In the genomic region with DNA sequence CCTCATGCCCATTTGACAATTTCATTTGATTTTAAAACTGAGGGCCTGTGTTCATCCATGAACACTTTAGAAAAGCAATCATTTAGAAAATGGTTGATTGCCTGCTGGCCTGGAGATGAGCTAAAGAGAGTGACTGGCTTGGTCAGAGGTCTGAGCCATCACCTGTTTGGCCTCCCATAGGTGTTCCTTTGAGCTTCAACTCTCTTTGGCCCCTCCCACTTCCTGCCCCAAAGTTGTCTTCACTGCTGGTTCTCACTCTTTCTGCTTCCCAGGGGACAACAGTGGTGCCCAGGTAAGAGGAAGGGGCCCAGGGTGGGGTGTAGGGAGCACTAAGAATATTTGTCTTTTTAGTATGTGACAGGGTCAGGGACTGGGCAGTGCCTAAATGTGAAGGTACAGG, we compare ENCODE assay signal across 29 cellular contexts. TPM values are rescaled to one million over a fixed set of nuclear protein-coding genes. Genes with fewer than 3 reads are reported as not detected.
DNase-seq lines count a peak whose midpoint lies in the region; ATAC-seq, FAIRE-seq and TF ChIP-seq lines count a peak whose summit lies in the region.
"Had no signal": no experiment of that assay in that cellular context is flagged by ENCODE, and none has a peak within 500 bp of the region (broad histone marks: within the 10 kb centered on the region; RNA-seq: fewer than 3 reads in every experiment).

No MANE protein-coding gene starts in this region.

- peak overlapping the region; percentile 28 for H3K4me2 ChIP-seq in HCT116 (ENCODE audit: low read length)
- no peak overlapping the region for H3K4me2 ChIP-seq in H1 (ENCODE audit: insufficient read depth in 1 of 2, low read depth in 2 of 2, low read length in 2 of 2)
- H3K4me2 ChIP-seq: neural progenitor cell had no signal

- FAIRE-seq in H1 (lab: Jason Lieb, UNC), result no peak
- FAIRE-seq: islet of Langerhans had no signal

- no peaks in the 10 kb centered on the region for H3K9me3 Mint-ChIP-seq in activated naive CD4-positive, alpha-beta T cell treated with anti-CD3 and anti-CD28 coated beads for 36 hours
- no peaks in the 10 kb centered on the region for H3K9me3 Mint-ChIP-seq in activated naive CD4-positive, alpha-beta T cell treated with anti-CD3 and anti-CD28 coated beads, Interleukin-2, amount 50 U/mL, for 72 hours
- no peaks in the 10 kb centered on the region for H3K9me3 Mint-ChIP-seq in naive thymus-derived CD8-positive, alpha-beta T cell
- H3K9me3 Mint-ChIP-seq: activated CD4-positive, alpha-beta memory T cell treated with anti-CD3 and anti-CD28 coated beads, Interleukin-2, amount 10 ng/mL, durations not matched to agents 7 days and 5 days; neural progenitor cell; type B pancreatic cell had no signal

- H4K20me1 ChIP-seq in HCT116 (ENCODE audit: insufficient read depth), result no peaks in the 10 kb centered on the region
- H4K20me1 ChIP-seq in H1 (replicated peaks in 1 of 2; ENCODE audit: control insufficient read depth in 1 of 2, insufficient read depth in 2 of 2, low read length in 2 of 2), result no peaks in the 10 kb centered on the region

- H3K23ac ChIP-seq in H1 (ENCODE audit: insufficient read length), result no peak overlapping the region

- H3K56ac ChIP-seq in H1 (replicated peaks; ENCODE audit: insufficient read length, low read depth, low read length), result no peak overlapping the region

- H3K27ac Mint-ChIP-seq in activated naive CD4-positive, alpha-beta T cell treated with anti-CD3 and anti-CD28 coated beads for 36 hours, result peak overlapping the region; percentile 19
- H3K27ac Mint-ChIP-seq in activated naive CD4-positive, alpha-beta T cell treated with anti-CD3 and anti-CD28 coated beads, Interleukin-2, amount 50 U/mL, for 72 hours, result no peak overlapping the region
- peak overlapping the region in 6 of 10 donors; percentile 7 to 80 (median 62) for H3K27ac Mint-ChIP-seq in naive thymus-derived CD8-positive, alpha-beta T cell
- H3K27ac Mint-ChIP-seq: activated CD4-positive, alpha-beta memory T cell treated with anti-CD3 and anti-CD28 coated beads, Interleukin-2, amount 10 ng/mL, durations not matched to agents 7 days and 5 days; neural progenitor cell; type B pancreatic cell had no signal

- H3K23me2 ChIP-seq in H1 (ENCODE audit: low read depth, low read length), result peaks cover 4% of the 10 kb centered on the region; the same call in 1 of the 2 replicates

- H3K4me1 Mint-ChIP-seq in activated naive CD4-positive, alpha-beta T cell treated with anti-CD3 and anti-CD28 coated beads for 36 hours (ENCODE audit: low read depth), result peaks cover 20% of the 10 kb centered on the region
- H3K4me1 Mint-ChIP-seq in naive thymus-derived CD8-positive, alpha-beta T cell, result peaks cover 15 to 25% (median 22%) of the 10 kb centered on the region in 4 donors

- H2AK5ac ChIP-seq in H1 (ENCODE audit: low read depth, low read length), result no peak overlapping the region

- POLR2A ChIA-PET in HCT116 (lab: Charles Lee) (no interaction called here), H1 (lab: Charles Lee; ENCODE audit: partially characterized antibody) (no interaction called here)
- POLR2A ChIA-PET in naive thymus-derived CD8-positive, alpha-beta T cell (lab: Charles Lee), result interaction anchor here (1.1 to 2.1 kb wide), 2 partner anchors 49 to 71 kb away, joined by 5 to 8 read pairs; no protein-coding TSS in a partner anchor

- H3K9me3 ChIP-seq in HCT116 (ENCODE audit: control insufficient read depth in 1 of 2, insufficient read depth in 1 of 2, low read depth in 1 of 2, low read length in 2 of 2) (no peaks in the 10 kb centered on the region), H1 (ENCODE audit: insufficient read depth in 2 of 2, low read depth in 1 of 2, low read length in 1 of 2) (no peaks in the 10 kb centered on the region), left lung (no peaks in the 10 kb centered on the region)
- H3K9me3 ChIP-seq: HAP-1, lower lobe of right lung, right atrium auricular region, SJCRH30, spleen had no signal

- no peak overlapping the region for H2BK15ac ChIP-seq in H1 (ENCODE audit: low read length)

- H3K14ac ChIP-seq in H1 (ENCODE audit: insufficient read length), result no peak overlapping the region

- H3K18ac ChIP-seq in H1 (ENCODE audit: extremely low read depth, low read length), result no peak overlapping the region

- no peak for DNase-seq in activated naive CD4-positive, alpha-beta T cell treated with anti-CD3 and anti-CD28 coated beads for 36 hours
- DNase-seq in activated naive CD4-positive, alpha-beta T cell treated with anti-CD3 and anti-CD28 coated beads, Interleukin-2, amount 50 U/mL, for 72 hours (ENCODE audit: low spot score in 2 of 2), result no peak
- DNase-seq in HCT116 (ENCODE audit: low read depth, low spot score) (no peak), H1 (ENCODE audit: low read depth in 1 of 2, low spot score in 2 of 2) (no peak), left lung (no peak), NCI-H2227 (lab: John Stamatoyannopoulos, UW; ENCODE audit: unreplicated experiment) (no peak), NCI-H1436 (lab: John Stamatoyannopoulos, UW) (no peak)
- no peak for DNase-seq in naive thymus-derived CD8-positive, alpha-beta T cell
- DNase-seq: activated CD4-positive, alpha-beta memory T cell treated with anti-CD3 and anti-CD28 coated beads, Interleukin-2, amount 10 ng/mL, durations not matched to agents 7 days and 5 days; activated CD4-positive, CD25-positive, alpha-beta regulatory T cell treated with anti-CD3 and anti-CD28 coated beads, Interleukin-2, amount 50 U/mL, for 72 hours; activated effector memory CD4-positive, alpha-beta T cell treated with Interleukin-2 at 50 U/mL for 16 hours; DMS79; GF-D8; hypothalamus; KG1; lower lobe of right lung; MM.1S; NCI-H1417; NK-92 treated with Interleukin-12 subunit alpha and Interleukin-12 subunit beta, amount 100 ng/mL, for 24 hours; SJCRH30; spleen; T-helper 1 cell had no signal

- ATAC-seq in activated naive CD4-positive, alpha-beta T cell treated with anti-CD3 and anti-CD28 coated beads, Interleukin-2, amount 50 U/mL, for 72 hours, result no peak
- ATAC-seq in HCT116, result no peak
- ATAC-seq in naive thymus-derived CD8-positive, alpha-beta T cell, result no peak
- ATAC-seq in left lung, result no peak
- ATAC-seq: lower lobe of right lung, Panc1 had no signal

- no peak overlapping the region for H4K91ac ChIP-seq in H1 (replicated peaks; ENCODE audit: insufficient read length, low read length)

- H3K4ac ChIP-seq in H1 (replicated peaks; ENCODE audit: insufficient read length, low read depth, low read length), result no peak overlapping the region

- TF ChIP-seq CTCF in HCT116 (IDR thresholded peaks at IDR 0.05 in 2 of 3, conservative IDR thresholded peaks at IDR 0.05 in 1 of 3; ENCODE audit: borderline replicate concordance in 1 of 3, insufficient read depth in 1 of 3, low read depth in 2 of 3, low read length in 2 of 3) (no peak), H1 (IDR thresholded peaks at IDR 0.05; ENCODE audit: control extremely low read depth in 1 of 3, insufficient read depth in 1 of 3, low read depth in 1 of 3, low read length in 3 of 3) (no peak), left lung (IDR thresholded peaks at IDR 0.05) (no peak)

- no peak overlapping the region for H2BK20ac ChIP-seq in H1 (ENCODE audit: low read length)

- RAD21 ChIA-PET in HCT116 (lab: Charles Lee; ENCODE audit: low non-redundant PET in 1 of 2, low total read pairs in 2 of 2, uncharacterized antibody in 2 of 2, unreplicated experiment in 2 of 2), result no interaction called here

- H2BK120ac ChIP-seq in H1 (replicated peaks; ENCODE audit: low read depth, low read length), result no peak overlapping the region

- TF ChIP-seq RAD21 in HCT116 (IDR thresholded peaks at IDR 0.05; ENCODE audit: low read depth), result no peak
- 0 out of 4 replicates have a peak, but pooled peaks of 1 of the 2 experiments have one; percentile 1 for TF ChIP-seq RAD21 in H1 (IDR thresholded peaks at IDR 0.05 in 1 of 2, conservative IDR thresholded peaks at IDR 0.05 in 1 of 2; ENCODE audit: low read depth in 2 of 2, low read length in 2 of 2)

- intact Hi-C loops in activated naive CD4-positive, alpha-beta T cell treated with anti-CD3 and anti-CD28 coated beads for 36 hours (cut with micrococcal nuclease), result no loop called here
- intact Hi-C loops in HCT116 (cut with micrococcal nuclease) (no loop called here), left lung (cut with DNase I) (no loop called here)

- H3K4me1 ChIP-seq in HCT116 (ENCODE audit: control insufficient read depth in 1 of 2, insufficient read depth in 2 of 2, low read length in 2 of 2), result peaks cover 8 to 34% of the 10 kb centered on the region in 2 experiments
- H3K4me1 ChIP-seq in H1 (replicated peaks in 1 of 4; ENCODE audit: control insufficient read depth in 3 of 4, insufficient read depth in 4 of 4, low read length in 3 of 4), result peaks cover 0 to 10% (median 6%) of the 10 kb centered on the region in 4 experiments; a peak in 6 of 7 replicates
- peaks cover 0 to 22% of the 10 kb centered on the region in 2 donors for H3K4me1 ChIP-seq in left lung
- H3K4me1 ChIP-seq: neural progenitor cell, SJCRH30 had no signal

- no peaks in the 10 kb centered on the region for H3K79me1 ChIP-seq in H1 (ENCODE audit: low read depth, low read length)

- H3K9ac ChIP-seq in HCT116 (ENCODE audit: low read length) (no peak overlapping the region), H1 (replicated peaks in 1 of 4; ENCODE audit: extremely low read depth in 1 of 4, low read depth in 3 of 4, low read length in 3 of 4) (no peak overlapping the region)
- H3K9ac ChIP-seq: neural progenitor cell, parathyroid adenoma had no signal

- H3K27ac ChIP-seq in HCT116 (ENCODE audit: low read depth, low read length) (no peak overlapping the region), H1 (ENCODE audit: low read depth, low read length) (no peak overlapping the region), left lung (no peak overlapping the region)
- H3K27ac ChIP-seq: lower lobe of right lung, neural progenitor cell, parathyroid adenoma, right atrium auricular region, SJCRH30, spleen had no signal

- BruUV-seq in HCT116 (replicated peaks; lab: Mats Ljungman, UMichigan), result no TSS peak

- H2BK12ac ChIP-seq in H1 (ENCODE audit: low read depth, low read length), result no peak overlapping the region

- H3K36me3 ChIP-seq in HCT116 (ENCODE audit: control insufficient read depth in 1 of 2, insufficient read depth in 2 of 2, low read length in 2 of 2) (no peaks in the 10 kb centered on the region), H1 (ENCODE audit: control insufficient read depth in 2 of 4, insufficient read depth in 4 of 4, low read length in 3 of 4) (no peaks in the 10 kb centered on the region), left lung (no peaks in the 10 kb centered on the region)
- H3K36me3 ChIP-seq: HAP-1, lower lobe of right lung, neural progenitor cell, right atrium auricular region, SJCRH30, spleen had no signal

- TF ChIP-seq EP300 in H1 (IDR thresholded peaks at IDR 0.05; ENCODE audit: borderline replicate concordance in 1 of 2, low read depth in 2 of 2, low read length in 2 of 2), result no peak

- peak overlapping the region; percentile 75 for H2AFZ ChIP-seq in HCT116 (ENCODE audit: low read depth, low read length, poor library complexity, severe bottlenecking)
- H2AFZ ChIP-seq in H1 (ENCODE audit: low read length), result 0 out of 2 replicates have a peak overlapping the region, but pooled peaks have one; percentile 24
- H2AFZ ChIP-seq: neural progenitor cell, parathyroid adenoma had no signal

- H4K8ac ChIP-seq in H1 (ENCODE audit: extremely low read depth, insufficient read depth, low read length), result no peak overlapping the region

- no peak overlapping the region for H3K4me3 ChIP-seq in HCT116 (replicated peaks in 1 of 2; ENCODE audit: low read depth in 1 of 2, low read length in 2 of 2)
- H3K4me3 ChIP-seq in H1 (ENCODE audit: extremely low read depth in 1 of 4, insufficient read depth in 2 of 4, low read depth in 3 of 4, low read length in 4 of 4), result no peak overlapping the region
- no peak overlapping the region for H3K4me3 ChIP-seq in left lung
- H3K4me3 ChIP-seq: HAP-1, lower lobe of right lung, neural progenitor cell, right atrium auricular region, SJCRH30, spleen had no signal

- no peaks in the 10 kb centered on the region for H3K9me2 ChIP-seq in HCT116 (ENCODE audit: insufficient read depth)

- no peak for TF ChIP-seq POLR2A in HCT116 (IDR thresholded peaks at IDR 0.05; ENCODE audit: borderline replicate concordance, extremely low read depth, insufficient read depth, insufficient read length)
- no peak for TF ChIP-seq POLR2A in H1 (IDR thresholded peaks at IDR 0.05; ENCODE audit: control extremely low read depth in 1 of 2, low read depth in 2 of 2, low read length in 2 of 2)

- H3K27me3 ChIP-seq in HCT116 (ENCODE audit: insufficient read depth, low read length), result no peaks in the 10 kb centered on the region
- no peaks in the 10 kb centered on the region for H3K27me3 ChIP-seq in H1 (replicated peaks in 1 of 4; ENCODE audit: control insufficient read depth in 3 of 4, extremely low read depth in 1 of 4, insufficient read depth in 3 of 4, low read length in 3 of 4)
- H3K27me3 ChIP-seq in left lung, result no peaks in the 10 kb centered on the region
- H3K27me3 ChIP-seq: right atrium auricular region, SJCRH30, spleen had no signal

- H2BK5ac ChIP-seq in H1 (ENCODE audit: low read depth, low read length), result no peak overlapping the region

- H4K5ac ChIP-seq in H1 (ENCODE audit: insufficient read length, low read depth, low read length), result no peak overlapping the region

- H3K79me2 ChIP-seq in HCT116 (ENCODE audit: insufficient read depth, low read length) (no peaks in the 10 kb centered on the region), H1 (ENCODE audit: control insufficient read depth in 1 of 2, insufficient read depth in 2 of 2, low read length in 2 of 2) (no peaks in the 10 kb centered on the region)
- H3K79me2 ChIP-seq: parathyroid adenoma had no signal

- no peaks in the 10 kb centered on the region for H3K27me3 Mint-ChIP-seq in activated naive CD4-positive, alpha-beta T cell treated with anti-CD3 and anti-CD28 coated beads for 36 hours (ENCODE audit: low read depth)
- no peaks in the 10 kb centered on the region for H3K27me3 Mint-ChIP-seq in naive thymus-derived CD8-positive, alpha-beta T cell
- H3K27me3 Mint-ChIP-seq: activated CD4-positive, alpha-beta memory T cell treated with anti-CD3 and anti-CD28 coated beads, Interleukin-2, amount 10 ng/mL, durations not matched to agents 7 days and 5 days; type B pancreatic cell had no signal

- H3K36me3 Mint-ChIP-seq in activated naive CD4-positive, alpha-beta T cell treated with anti-CD3 and anti-CD28 coated beads for 36 hours (ENCODE audit: low read depth), result no peaks in the 10 kb centered on the region
- no peaks in the 10 kb centered on the region for H3K36me3 Mint-ChIP-seq in activated naive CD4-positive, alpha-beta T cell treated with anti-CD3 and anti-CD28 coated beads, Interleukin-2, amount 50 U/mL, for 72 hours
- H3K36me3 Mint-ChIP-seq in naive thymus-derived CD8-positive, alpha-beta T cell, result no peaks in the 10 kb centered on the region
- H3K36me3 Mint-ChIP-seq: neural progenitor cell, type B pancreatic cell had no signal

- CTCF ChIA-PET in activated naive CD4-positive, alpha-beta T cell treated with anti-CD3 and anti-CD28 coated beads for 36 hours (lab: Charles Lee), result interaction anchor here (0.8 to 1.2 kb wide), 2 partner anchors 71 to 74 kb away, joined by 3 read pairs; no protein-coding TSS in a partner anchor
- CTCF ChIA-PET in HCT116 (lab: Charles Lee), result no interaction called here
- CTCF ChIA-PET in H1 (lab: Charles Lee; ENCODE audit: partially characterized antibody), result interaction anchor here (0.7 to 4.1 kb wide), 5 partner anchors 12 to 149 kb away, joined by 3 to 28 read pairs (median 3); no protein-coding TSS in a partner anchor

- no peak overlapping the region for H3K4me3 Mint-ChIP-seq in activated naive CD4-positive, alpha-beta T cell treated with anti-CD3 and anti-CD28 coated beads for 36 hours
- H3K4me3 Mint-ChIP-seq in naive thymus-derived CD8-positive, alpha-beta T cell, result peak overlapping the region in 1 of 10 donors; percentile 16
- H3K4me3 Mint-ChIP-seq: activated CD4-positive, alpha-beta memory T cell treated with anti-CD3 and anti-CD28 coated beads, Interleukin-2, amount 10 ng/mL, durations not matched to agents 7 days and 5 days; neural progenitor cell; type B pancreatic cell had no signal

RNA-seq across cellular contexts. Expression of a gene that starts 4.9 kb away (rescaled TPM):
- 10 to 100 TPM in 1 of 2 experiments, 1 to 10 TPM in 1; 9.2 to 10.3 TPM for total RNA-seq in activated naive CD4-positive, alpha-beta T cell treated with anti-CD3 and anti-CD28 coated beads for 36 hours
- total RNA-seq in activated naive CD4-positive, alpha-beta T cell treated with anti-CD3 and anti-CD28 coated beads, Interleukin-2, amount 50 U/mL, for 72 hours, result 10 to 100 TPM; 19.2 to 19.6 TPM
- total RNA-seq in HCT116 (2021; ENCODE audit: unreplicated experiment), result 14.4 TPM
- 7.5 and 7.7 TPM in 2 replicates for polyA plus RNA-seq in HCT116 (2012)
- 7.1 and 7.7 TPM in 2 replicates for total RNA-seq in H1 (2021; fragmentation: NEBNext Ultra II Directional; extraction: Animal tissue kit (Norgen Biotek cat#: 25700))
- polyA plus RNA-seq in H1 (2011; rRNA removed), result 1.9 and 2.1 TPM in 2 replicates
- 3.1 TPM for polyA plus RNA-seq in H1 (2011; cell fraction: cytosol; rRNA removed)
- 3.2 TPM for polyA plus RNA-seq in H1 (2011; cell fraction: nucleus; rRNA removed)
- polyA plus RNA-seq in H1 (2012, experiment 1 of 2), result 2.9 to 3.5 TPM (median 3.1 TPM) in 4 replicates
- polyA plus RNA-seq in H1 (2012, experiment 2 of 2), result 0.79 TPM
- polyA plus RNA-seq in H1 (2013, experiment 1 of 2), result 2.7 TPM
- polyA plus RNA-seq in H1 (2013, experiment 2 of 2), result 2.1 TPM
- polyA minus RNA-seq in H1 (2011; rRNA and poly(A)+ RNA removed), result 17.3 and 21.9 TPM in 2 replicates
- polyA minus RNA-seq in H1 (2011; cell fraction: cytosol; rRNA and poly(A)+ RNA removed), result 8.1 TPM
- polyA minus RNA-seq in H1 (2011; cell fraction: nucleus; rRNA and poly(A)+ RNA removed), result 15.3 TPM
- total RNA-seq in naive thymus-derived CD8-positive, alpha-beta T cell, result 100 to 1,000 TPM; 203 to 211 TPM
- 10 to 100 TPM; 30.6 to 45.4 (median 34.7) TPM for polyA plus RNA-seq in naive thymus-derived CD8-positive, alpha-beta T cell
- 10 to 100 TPM; 27.7 to 49.5 TPM for total RNA-seq in left lung

RNA-seq across cellular contexts. Expression of a gene that starts 49.9 kb away (rescaled TPM):
- total RNA-seq in activated naive CD4-positive, alpha-beta T cell treated with anti-CD3 and anti-CD28 coated beads for 36 hours, result 10 to 100 TPM; 19.0 to 19.1 TPM
- 10 to 100 TPM in 1 of 2 donors, 1 to 10 TPM in 1; 5.1 to 17.4 TPM for total RNA-seq in activated naive CD4-positive, alpha-beta T cell treated with anti-CD3 and anti-CD28 coated beads, Interleukin-2, amount 50 U/mL, for 72 hours
- total RNA-seq in HCT116 (2021; ENCODE audit: unreplicated experiment), result 45.9 TPM
- polyA plus RNA-seq in HCT116 (2012), result 32.4 and 35.4 TPM in 2 replicates
- total RNA-seq in H1 (2021; fragmentation: NEBNext Ultra II Directional; extraction: Animal tissue kit (Norgen Biotek cat#: 25700)), result 79.0 and 80.7 TPM in 2 replicates
- polyA plus RNA-seq in H1 (2011; rRNA removed), result 29.0 and 35.8 TPM in 2 replicates
- 40.0 TPM for polyA plus RNA-seq in H1 (2011; cell fraction: cytosol; rRNA removed)
- 48.8 TPM for polyA plus RNA-seq in H1 (2011; cell fraction: nucleus; rRNA removed)
- 54.3 to 68.0 TPM (median 62.2 TPM) in 4 replicates for polyA plus RNA-seq in H1 (2012, experiment 1 of 2)
- 71.1 TPM for polyA plus RNA-seq in H1 (2012, experiment 2 of 2)
- polyA plus RNA-seq in H1 (2013, experiment 1 of 2), result 129 TPM
- polyA plus RNA-seq in H1 (2013, experiment 2 of 2), result 128 TPM
- polyA minus RNA-seq in H1 (2011; rRNA and poly(A)+ RNA removed), result 21.5 and 30.7 TPM in 2 replicates
- 29.8 TPM for polyA minus RNA-seq in H1 (2011; cell fraction: cytosol; rRNA and poly(A)+ RNA removed)
- polyA minus RNA-seq in H1 (2011; cell fraction: nucleus; rRNA and poly(A)+ RNA removed), result 20.0 TPM
- 10 to 100 TPM; 13.7 to 14.4 TPM for total RNA-seq in naive thymus-derived CD8-positive, alpha-beta T cell
- 10 to 100 TPM; 11.2 to 11.9 (median 11.2) TPM for polyA plus RNA-seq in naive thymus-derived CD8-positive, alpha-beta T cell
- total RNA-seq in left lung, result 100 to 1,000 TPM in 1 of 2 donors, 10 to 100 TPM in 1; 86.0 to 111 TPM

RNA-seq across cellular contexts. Expression of a gene that starts 59.9 kb away (rescaled TPM):
- 1 to 10 TPM; 6.4 to 6.8 TPM for total RNA-seq in activated naive CD4-positive, alpha-beta T cell treated with anti-CD3 and anti-CD28 coated beads for 36 hours
- total RNA-seq in activated naive CD4-positive, alpha-beta T cell treated with anti-CD3 and anti-CD28 coated beads, Interleukin-2, amount 50 U/mL, for 72 hours, result 1 to 10 TPM; 3.6 to 6.4 TPM
- total RNA-seq in HCT116 (2021; ENCODE audit: unreplicated experiment) (10.7 TPM), left lung (10 to 100 TPM; 10.9 to 14.1 TPM)
- polyA plus RNA-seq in HCT116 (2012), result 3.5 and 5.4 TPM in 2 replicates
- total RNA-seq in H1 (2021; fragmentation: NEBNext Ultra II Directional; extraction: Animal tissue kit (Norgen Biotek cat#: 25700)), result 13.0 and 13.2 TPM in 2 replicates
- 4.2 and 5.0 TPM in 2 replicates for polyA plus RNA-seq in H1 (2011; rRNA removed)
- 6.2 TPM for polyA plus RNA-seq in H1 (2011; cell fraction: cytosol; rRNA removed)
- polyA plus RNA-seq in H1 (2011; cell fraction: nucleus; rRNA removed), result 3.6 TPM
- polyA plus RNA-seq in H1 (2012, experiment 1 of 2), result 6.6 to 9.9 TPM (median 6.7 TPM) in 4 replicates
- polyA plus RNA-seq in H1 (2012, experiment 2 of 2), result 0.42 TPM
- 6.1 TPM for polyA plus RNA-seq in H1 (2013, experiment 1 of 2)
- 5.6 TPM for polyA plus RNA-seq in H1 (2013, experiment 2 of 2)
- 12.2 and 15.0 TPM in 2 replicates for polyA minus RNA-seq in H1 (2011; rRNA and poly(A)+ RNA removed)
- polyA minus RNA-seq in H1 (2011; cell fraction: cytosol; rRNA and poly(A)+ RNA removed), result 9.0 TPM
- 11.7 TPM for polyA minus RNA-seq in H1 (2011; cell fraction: nucleus; rRNA and poly(A)+ RNA removed)
- 1 to 10 TPM; 8.1 to 9.1 TPM for total RNA-seq in naive thymus-derived CD8-positive, alpha-beta T cell
- 1 to 10 TPM; 3.1 to 6.2 (median 4.2) TPM for polyA plus RNA-seq in naive thymus-derived CD8-positive, alpha-beta T cell

Comparison
In these comparisons a context has a peak if more than half of its experiments do, and no peak if none do; other contexts are left out.
1. H3K27ac Mint-ChIP-seq: peak in activated naive CD4-positive, alpha-beta T cell treated with anti-CD3 and anti-CD28 coated beads for 36 hours (single experiment) and naive thymus-derived CD8-positive, alpha-beta T cell (6 of 10); none in activated naive CD4-positive, alpha-beta T cell treated with anti-CD3 and anti-CD28 coated beads, Interleukin-2, amount 50 U/mL, for 72 hours (0 of 2).
2. RNA of a gene that starts 4.9 kb away (total RNA-seq): 203 to 211 TPM in naive thymus-derived CD8-positive, alpha-beta T cell; 27.7 to 49.5 TPM in left lung, 19.2 to 19.6 TPM in activated naive CD4-positive, alpha-beta T cell treated with anti-CD3 and anti-CD28 coated beads, Interleukin-2, amount 50 U/mL, for 72 hours, 14.4 TPM in HCT116 (single experiment), 9.2 to 10.3 TPM in activated naive CD4-positive, alpha-beta T cell treated with anti-CD3 and anti-CD28 coated beads for 36 hours and 7.1 to 7.7 TPM in H1; every median in the first group is over 4 times any median in the second.